ENCODE assay signal across 10 cellular contexts in genomic region chr17:50785942-50786570, GRCh38. TPM values are rescaled to one million over a fixed set of nuclear protein-coding genes. Genes with fewer than 3 reads are reported as not detected.
DNase-seq lines count a peak whose midpoint lies in the region; ATAC-seq and TF ChIP-seq lines count a peak whose summit lies in the region.
"Had no signal": no experiment of that assay in that cellular context is flagged by ENCODE, and none has a peak within 500 bp of the region (broad histone marks: within the 10 kb centered on the region; RNA-seq: fewer than 3 reads in every experiment).

No MANE protein-coding gene starts in this region.

- TF ChIP-seq POLR2A in heart left ventricle (IDR thresholded peaks at IDR 0.05): no peak

- H3K36me3 Mint-ChIP-seq in H9 (ENCODE audit: insufficient read depth in 1 of 3, low read depth in 3 of 3): no peaks in the 10 kb centered on the region; a peak in 1 of 7 replicates
- no peaks in the 10 kb centered on the region for H3K36me3 Mint-ChIP-seq in activated CD4-positive, alpha-beta T cell treated with anti-CD3 and anti-CD28 coated beads for 36 hours (ENCODE audit: low read depth)

- H4K5ac ChIP-seq in H9 (ENCODE audit: insufficient read length, low read depth, low read length): no peak overlapping the region

- no peak overlapping the region for H2AFZ ChIP-seq in H9 (ENCODE audit: low read length)

- no peak overlapping the region for H2BK12ac ChIP-seq in H9 (ENCODE audit: insufficient read length, low read depth, low read length)

- H3K4me2 ChIP-seq in H9 (ENCODE audit: insufficient read depth, insufficient read length, low read length): no peak overlapping the region

- H3K27me3 Mint-ChIP-seq in H9 (ENCODE audit: low read depth): no peaks in the 10 kb centered on the region
- H3K27me3 Mint-ChIP-seq in activated CD4-positive, alpha-beta T cell treated with anti-CD3 and anti-CD28 coated beads for 36 hours: peaks cover 8% of the 10 kb centered on the region

- H2AK5ac ChIP-seq in H9 (ENCODE audit: insufficient read length, low read length): no peak overlapping the region

- no CpG with 5 or more reads among the region's 9 CpGs for WGBS in H9 (ENCODE audit: extremely low coverage, insufficient read length, low lambda C conversion rate)
- 59 to 72% (median 66%) methylated on average over 9 of the region's 9 CpGs for WGBS in heart left ventricle, 4 donors

- no peak overlapping the region for H2BK5ac ChIP-seq in H9 (ENCODE audit: insufficient read length, low read length)

- intact Hi-C loops in heart left ventricle (cut with DNase I): loop anchor here in 3 of 10 donors (2.0 to 5.0 kb wide), 4 partner anchors 55 to 171 kb away; no protein-coding TSS in a partner anchor
- intact Hi-C loops in activated CD4-positive, alpha-beta T cell treated with anti-CD3 and anti-CD28 coated beads for 36 hours (cut with DNase I, micrococcal nuclease): no loop called here

- H3K4ac ChIP-seq in H9 (ENCODE audit: low read depth, low read length): no peak overlapping the region

- H3K4me3 ChIP-seq in heart left ventricle: no peak overlapping the region
- H3K4me3 ChIP-seq in rectal smooth muscle tissue (ENCODE audit: low read length): no peak overlapping the region

- no peak overlapping the region for H3K56ac ChIP-seq in H9 (ENCODE audit: insufficient read length, low read depth, low read length)

- POLR2A ChIA-PET in activated CD4-positive, alpha-beta T cell treated with anti-CD3 and anti-CD28 coated beads for 36 hours (lab: Charles Lee): no interaction called here

- peak overlapping the region in 2 of 3 experiments; percentile 36 to 70; a peak in 2 of 7 replicates for H3K27ac Mint-ChIP-seq in H9
- no peak overlapping the region for H3K27ac Mint-ChIP-seq in activated CD4-positive, alpha-beta T cell treated with anti-CD3 and anti-CD28 coated beads for 36 hours

- H3K9me3 Mint-ChIP-seq in H9: no peaks in the 10 kb centered on the region
- H3K9me3 Mint-ChIP-seq in activated CD4-positive, alpha-beta T cell treated with anti-CD3 and anti-CD28 coated beads for 36 hours (ENCODE audit: low read depth): no peaks in the 10 kb centered on the region

- no peak overlapping the region for H3K9ac ChIP-seq in H9 (ENCODE audit: extremely low read depth, insufficient read length, low read length)
- H3K9ac ChIP-seq in rectal smooth muscle tissue (ENCODE audit: low read length): no peak overlapping the region

- H2BK15ac ChIP-seq in H9 (ENCODE audit: low read depth, low read length): no peak overlapping the region

- H3K18ac ChIP-seq in H9 (ENCODE audit: insufficient read length, low read depth, low read length): no peak overlapping the region

- H2BK120ac ChIP-seq in H9 (ENCODE audit: low read depth, low read length, poor library complexity, severe bottlenecking): no peak overlapping the region

- no peak overlapping the region; the same call in 1 of the 2 replicates for H3K14ac ChIP-seq in H9 (ENCODE audit: insufficient read depth, low read length)

- H4K91ac ChIP-seq in H9 (ENCODE audit: insufficient read length, low read depth, low read length): no peak overlapping the region

- no peaks in the 10 kb centered on the region for H3K79me1 ChIP-seq in H9 (ENCODE audit: insufficient read depth, low read depth, low read length, poor library complexity, severe bottlenecking)

- no peak overlapping the region for H2BK20ac ChIP-seq in H9 (ENCODE audit: low read depth, low read length, poor library complexity, severe bottlenecking)

- no peaks in the 10 kb centered on the region for H4K20me1 ChIP-seq in H9 (ENCODE audit: control insufficient read depth, insufficient read depth, insufficient read length)

- H3K4me1 ChIP-seq in H9 (ENCODE audit: insufficient read depth, low read length) (0 out of 2 replicates have a peak, but pooled peaks cover 4% of the 10 kb centered on the region), heart left ventricle (peaks cover 0 to 19% (median 6%) of the 10 kb centered on the region in 12 donors), rectal smooth muscle tissue (ENCODE audit: control insufficient read depth, insufficient read depth, low read length) (peaks cover 12% of the 10 kb centered on the region)

- no peak overlapping the region for H3K4me3 Mint-ChIP-seq in H9
- no peak overlapping the region for H3K4me3 Mint-ChIP-seq in activated CD4-positive, alpha-beta T cell treated with anti-CD3 and anti-CD28 coated beads for 36 hours

- CTCF ChIA-PET in activated CD4-positive, alpha-beta T cell treated with anti-CD3 and anti-CD28 coated beads for 36 hours (lab: Charles Lee): interaction anchor here (0.5 to 6.4 kb wide), 6 partner anchors 14 to 169 kb away, joined by 3 to 52 read pairs (median 4); no protein-coding TSS in a partner anchor

- H3K36me3 ChIP-seq in heart left ventricle (no peaks in the 10 kb centered on the region), rectal smooth muscle tissue (ENCODE audit: control insufficient read depth, insufficient read depth, low read length) (no peaks in the 10 kb centered on the region)

- ATAC-seq in heart left ventricle: peak; percentile 63 to 82 (median 72)
- ATAC-seq in activated CD4-positive, alpha-beta T cell treated with anti-CD3 and anti-CD28 coated beads for 36 hours: no peak

- no peak overlapping the region for H3K23ac ChIP-seq in H9 (ENCODE audit: insufficient read length, low read depth, low read length)

- no peak overlapping the region for H4K8ac ChIP-seq in H9 (replicated peaks; ENCODE audit: insufficient read length, low read depth, low read length)

- TF ChIP-seq CTCF in H9 (conservative IDR thresholded peaks at IDR 0.05) (no peak), heart left ventricle (IDR thresholded peaks at IDR 0.05) (no peak), GM20000 (IDR thresholded peaks at IDR 0.05; ENCODE audit: extremely low read depth, missing control alignments) (no peak), GM10266 (IDR thresholded peaks at IDR 0.05; ENCODE audit: control insufficient read depth, insufficient read depth, low read depth, missing control alignments) (no peak)

- no peaks in the 10 kb centered on the region for H3K9me3 ChIP-seq in H9 (ENCODE audit: control insufficient read depth, low read depth, low read length)
- no peaks in the 10 kb centered on the region for H3K9me3 ChIP-seq in heart left ventricle

- no peak overlapping the region for H3T11ph ChIP-seq in H9 (ENCODE audit: low read length)

- peaks cover 12 to 13% of the 10 kb centered on the region in 2 experiments for H3K4me1 Mint-ChIP-seq in H9
- H3K4me1 Mint-ChIP-seq in activated CD4-positive, alpha-beta T cell treated with anti-CD3 and anti-CD28 coated beads for 36 hours: peaks cover 9% of the 10 kb centered on the region

- no peak for DNase-seq in H9
- DNase-seq in amniotic stem cell (lab: John Stamatoyannopoulos, UW): peak; percentile 11
- no peak for DNase-seq in heart left ventricle
- no peak for DNase-seq in GM20000 (ENCODE audit: low spot score)
- DNase-seq in GM10266 (ENCODE audit: extremely low spot score): no peak
- DNase-seq in CD1c-positive myeloid dendritic cell (ENCODE audit: extremely low spot score): no peak
- DNase-seq in activated CD4-positive, alpha-beta T cell treated with anti-CD3 and anti-CD28 coated beads for 36 hours: no peak

- H3K27me3 ChIP-seq in H9 (ENCODE audit: insufficient read depth, low read length): no peaks in the 10 kb centered on the region
- H3K27me3 ChIP-seq in heart left ventricle: no peaks in the 10 kb centered on the region
- H3K27me3 ChIP-seq in rectal smooth muscle tissue (ENCODE audit: control insufficient read depth, insufficient read depth, low read length): no peaks in the 10 kb centered on the region

- no peak overlapping the region for H3K27ac ChIP-seq in H9 (ENCODE audit: insufficient read length, low read depth, low read length)
- H3K27ac ChIP-seq in heart left ventricle: peak overlapping the region in 5 of 12 donors; percentile 36 to 77 (median 69)
- peak overlapping the region; percentile 78 for H3K27ac ChIP-seq in rectal smooth muscle tissue (ENCODE audit: low read depth, low read length)

- H3K23me2 ChIP-seq in H9 (ENCODE audit: insufficient read length, low read depth, low read length, poor library complexity, severe bottlenecking): peaks cover 2% of the 10 kb centered on the region

- no peaks in the 10 kb centered on the region for H3K79me2 ChIP-seq in H9 (ENCODE audit: insufficient read depth, low read length)

RNA-seq across cellular contexts. Expression of gene ANKRD40CL, which starts 18.7 kb away (rescaled TPM):
- total RNA-seq in H9 (2021) (not detected in 2 replicates), heart left ventricle (not detected)
- not detected for polyA plus RNA-seq in heart left ventricle
- total RNA-seq in activated CD4-positive, alpha-beta T cell treated with anti-CD3 and anti-CD28 coated beads for 36 hours: not detected
- total RNA-seq: lower leg skin, NCI-H460 had no signal

RNA-seq across cellular contexts. Expression of gene WFIKKN2, which starts 49.3 kb away (rescaled TPM):
- total RNA-seq in H9 (2021) (1.0 and 1.1 TPM in 2 replicates), heart left ventricle (under 1 TPM in 7 of 9 donors, not detected in 2; 0.12 to 0.75 (median 0.29) TPM)
- polyA plus RNA-seq in heart left ventricle: under 1 TPM; 0.08 to 0.23 TPM
- total RNA-seq in activated CD4-positive, alpha-beta T cell treated with anti-CD3 and anti-CD28 coated beads for 36 hours: not detected
- total RNA-seq: NCI-H460 had no signal
